Comparison of ENCODE assay signal across 6 cellular contexts in the genomic region with DNA sequence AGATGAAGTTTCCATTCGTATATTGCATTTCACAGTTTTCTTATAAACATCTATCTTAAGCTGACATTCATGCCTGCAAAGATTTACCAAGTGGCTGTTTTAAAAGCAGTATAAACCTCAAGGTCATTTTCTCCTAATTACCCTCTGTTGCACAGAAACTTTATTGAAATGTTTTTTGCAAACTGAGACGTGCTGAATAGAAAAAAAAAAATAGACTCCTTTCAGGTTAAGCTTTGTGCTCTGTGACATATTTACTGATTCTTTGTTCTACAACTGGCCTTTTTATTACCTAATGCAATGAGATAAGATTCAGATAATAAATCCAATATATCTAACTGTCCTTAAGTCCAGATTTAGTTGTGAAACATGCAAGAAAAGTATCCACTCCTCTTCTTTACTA.
"Had no signal": no experiment of that assay in that cellular context is flagged by ENCODE, and none has a peak within 500 bp of the region (broad histone marks: within the 10 kb centered on the region; RNA-seq: fewer than 3 reads in every experiment).

No MANE protein-coding gene starts in this region.

- H2AFZ ChIP-seq: GM23338 had no signal

- DNase-seq: H9, HCEC 1CT, KBM-7 had no signal

- H3K27ac Mint-ChIP-seq: GM23338, H9, IgD-negative memory B cell had no signal

- H3K4me3 ChIP-seq: GM23338 had no signal

- H3K4me1 Mint-ChIP-seq: GM23338, H9, IgD-negative memory B cell had no signal

- H3K27me3 Mint-ChIP-seq: IgD-negative memory B cell had no signal

- H3K36me3 Mint-ChIP-seq: IgD-negative memory B cell had no signal

- ATAC-seq: GM23338, HepG2 had no signal

- H3K4me3 Mint-ChIP-seq: GM23338, H9, IgD-negative memory B cell had no signal

- H3K9me3 Mint-ChIP-seq: GM23338, H9 had no signal
